10 cellular contexts compared by ENCODE assay signal in genomic region chr4:74543983-74544382, GRCh38.
DNase-seq lines count a peak whose midpoint lies in the region; ATAC-seq and TF ChIP-seq lines count a peak whose summit lies in the region.
"Had no signal": no experiment of that assay in that cellular context is flagged by ENCODE, and none has a peak within 500 bp of the region (broad histone marks: within the 10 kb centered on the region; RNA-seq: fewer than 3 reads in every experiment).

No MANE protein-coding gene starts in this region.

- H3K27me3 Mint-ChIP-seq in H9 (ENCODE audit: low read depth): no peaks in the 10 kb centered on the region
- H3K27me3 Mint-ChIP-seq in activated T-helper 1 cell treated with anti-CD3 and anti-CD28 coated beads, Interleukin-12 subunit alpha, Interleukin-12 subunit beta, Interleukin-2, Interleukin-4 antibody, amounts not matched to agents 30 ng/mL and 10 ng/mL and 1 ng/mL, durations not matched to agents 14 hours and 24 hours and 36 hours (ENCODE audit: insufficient read depth): no peaks in the 10 kb centered on the region
- H3K27me3 Mint-ChIP-seq: activated T-cell treated with anti-CD3 and anti-CD28 coated beads, Interleukin-2, amount 50 U/mL, for 24 hours; memory B cell had no signal

- H3K4me1 ChIP-seq in H9 (ENCODE audit: insufficient read depth, low read length): peaks cover 2% of the 10 kb centered on the region; the same call in 1 of the 2 replicates

- H2AFZ ChIP-seq in H9 (ENCODE audit: low read length): no peak overlapping the region

- H3K4me3 Mint-ChIP-seq in H9: no peak overlapping the region
- no peak overlapping the region for H3K4me3 Mint-ChIP-seq in activated T-helper 1 cell treated with anti-CD3 and anti-CD28 coated beads, Interleukin-12 subunit alpha, Interleukin-12 subunit beta, Interleukin-2, Interleukin-4 antibody, amounts not matched to agents 30 ng/mL and 10 ng/mL and 1 ng/mL, durations not matched to agents 14 hours and 24 hours and 36 hours
- H3K4me3 Mint-ChIP-seq: activated T-cell treated with anti-CD3 and anti-CD28 coated beads, Interleukin-2, amount 50 U/mL, for 24 hours had no signal

- no peak overlapping the region for H3K18ac ChIP-seq in H9 (ENCODE audit: insufficient read length, low read depth, low read length)

- H3K4me2 ChIP-seq in H9 (ENCODE audit: insufficient read depth, insufficient read length, low read length): no peak overlapping the region

- no peak overlapping the region for H3K14ac ChIP-seq in H9 (ENCODE audit: insufficient read depth, low read length)

- no peak overlapping the region for H4K91ac ChIP-seq in H9 (ENCODE audit: insufficient read length, low read depth, low read length)

- no peaks in the 10 kb centered on the region for H3K27me3 ChIP-seq in H9 (ENCODE audit: insufficient read depth, low read length)

- H3K4me1 Mint-ChIP-seq in H9: peaks cover 11 to 16% of the 10 kb centered on the region in 2 experiments
- no peaks in the 10 kb centered on the region for H3K4me1 Mint-ChIP-seq in activated T-helper 1 cell treated with anti-CD3 and anti-CD28 coated beads, Interleukin-12 subunit alpha, Interleukin-12 subunit beta, Interleukin-2, Interleukin-4 antibody, amounts not matched to agents 30 ng/mL and 10 ng/mL and 1 ng/mL, durations not matched to agents 14 hours and 24 hours and 36 hours (ENCODE audit: low read depth)

- intact Hi-C loops in posterior cingulate gyrus (cut with DNase I): no loop called here
- intact Hi-C loops in activated T-helper 1 cell treated with anti-CD3 and anti-CD28 coated beads, Interleukin-12 subunit alpha, Interleukin-12 subunit beta, Interleukin-2, Interleukin-4 antibody, amounts not matched to agents 30 ng/mL and 10 ng/mL and 1 ng/mL, durations not matched to agents 14 hours and 24 hours and 36 hours (cut with micrococcal nuclease): no loop called here

- H3K4ac ChIP-seq in H9 (ENCODE audit: low read depth, low read length): no peak overlapping the region

- H3K27ac Mint-ChIP-seq in H9: no peak overlapping the region; a peak in 1 of 7 replicates
- no peak overlapping the region for H3K27ac Mint-ChIP-seq in activated T-helper 1 cell treated with anti-CD3 and anti-CD28 coated beads, Interleukin-12 subunit alpha, Interleukin-12 subunit beta, Interleukin-2, Interleukin-4 antibody, amounts not matched to agents 30 ng/mL and 10 ng/mL and 1 ng/mL, durations not matched to agents 14 hours and 24 hours and 36 hours
- H3K27ac Mint-ChIP-seq: activated T-cell treated with anti-CD3 and anti-CD28 coated beads, Interleukin-2, amount 50 U/mL, for 24 hours; memory B cell had no signal

- no peak overlapping the region for H3K23ac ChIP-seq in H9 (ENCODE audit: insufficient read length, low read depth, low read length)

- no peak overlapping the region for H4K8ac ChIP-seq in H9 (replicated peaks; ENCODE audit: insufficient read length, low read depth, low read length)

- H3K4me3 ChIP-seq in fibroblast of the aortic adventitia (ENCODE audit: low read depth, low read length): no peak overlapping the region

- ATAC-seq in activated CD4-positive, CD25-positive, alpha-beta regulatory T cell treated with anti-CD3 and anti-CD28 coated beads, Interleukin-2, amount 50 U/mL, for 24 hours: no peak

- H3K9me3 ChIP-seq in H9 (ENCODE audit: control insufficient read depth, low read depth, low read length): no peaks in the 10 kb centered on the region

- no peak overlapping the region for H2AK5ac ChIP-seq in H9 (ENCODE audit: insufficient read length, low read length)

- no peaks in the 10 kb centered on the region for H3K23me2 ChIP-seq in H9 (ENCODE audit: insufficient read length, low read depth, low read length, poor library complexity, severe bottlenecking)

- no peak for DNase-seq in H9
- peak; percentile 79 for DNase-seq in amniotic epithelial cell (ENCODE audit: low read depth)
- peak; percentile 87 for DNase-seq in fibroblast of the aortic adventitia (ENCODE audit: low read depth)
- DNase-seq in T-helper 9 cell: no peak
- DNase-seq in posterior cingulate gyrus: no peak
- no peak for DNase-seq in activated T-helper 1 cell treated with anti-CD3 and anti-CD28 coated beads, Interleukin-12 subunit alpha, Interleukin-12 subunit beta, Interleukin-2, Interleukin-4 antibody, amounts not matched to agents 30 ng/mL and 10 ng/mL and 1 ng/mL, durations not matched to agents 14 hours and 24 hours and 36 hours (ENCODE audit: low spot score)
- DNase-seq: activated T-cell treated with anti-CD3 and anti-CD28 coated beads, Interleukin-2, amount 50 U/mL, for 24 hours; anterior cingulate cortex had no signal

- no peaks in the 10 kb centered on the region for H3K9me3 Mint-ChIP-seq in H9
- H3K9me3 Mint-ChIP-seq in activated T-helper 1 cell treated with anti-CD3 and anti-CD28 coated beads, Interleukin-12 subunit alpha, Interleukin-12 subunit beta, Interleukin-2, Interleukin-4 antibody, amounts not matched to agents 30 ng/mL and 10 ng/mL and 1 ng/mL, durations not matched to agents 14 hours and 24 hours and 36 hours: no peaks in the 10 kb centered on the region
- H3K9me3 Mint-ChIP-seq: activated T-cell treated with anti-CD3 and anti-CD28 coated beads, Interleukin-2, amount 50 U/mL, for 24 hours; memory B cell had no signal

- no peak overlapping the region for H2BK5ac ChIP-seq in H9 (ENCODE audit: insufficient read length, low read length)

- H4K20me1 ChIP-seq in H9 (ENCODE audit: control insufficient read depth, insufficient read depth, insufficient read length): no peaks in the 10 kb centered on the region

- H3K27ac ChIP-seq in H9 (ENCODE audit: insufficient read length, low read depth, low read length): no peak overlapping the region

- no peak overlapping the region for H2BK12ac ChIP-seq in H9 (ENCODE audit: insufficient read length, low read depth, low read length)

- no peak overlapping the region for H4K5ac ChIP-seq in H9 (ENCODE audit: insufficient read length, low read depth, low read length)

- no peak overlapping the region for H3T11ph ChIP-seq in H9 (ENCODE audit: low read length)

- no peaks in the 10 kb centered on the region for H3K36me3 Mint-ChIP-seq in H9 (ENCODE audit: insufficient read depth in 1 of 3, low read depth in 3 of 3)
- no peaks in the 10 kb centered on the region for H3K36me3 Mint-ChIP-seq in activated T-helper 1 cell treated with anti-CD3 and anti-CD28 coated beads, Interleukin-12 subunit alpha, Interleukin-12 subunit beta, Interleukin-2, Interleukin-4 antibody, amounts not matched to agents 30 ng/mL and 10 ng/mL and 1 ng/mL, durations not matched to agents 14 hours and 24 hours and 36 hours (ENCODE audit: low read depth)
- H3K36me3 Mint-ChIP-seq: memory B cell had no signal

- no peak overlapping the region for H2BK15ac ChIP-seq in H9 (ENCODE audit: low read depth, low read length)

- H3K9ac ChIP-seq in H9 (ENCODE audit: extremely low read depth, insufficient read length, low read length): no peak overlapping the region

- H3K79me1 ChIP-seq in H9 (ENCODE audit: insufficient read depth, low read depth, low read length, poor library complexity, severe bottlenecking): no peaks in the 10 kb centered on the region

- TF ChIP-seq CTCF in H9 (conservative IDR thresholded peaks at IDR 0.05) (no peak), fibroblast of the aortic adventitia (IDR thresholded peaks at IDR 0.05; ENCODE audit: insufficient read depth, low read length) (no peak)

- H3K79me2 ChIP-seq in H9 (ENCODE audit: insufficient read depth, low read length): no peaks in the 10 kb centered on the region

- H3K56ac ChIP-seq in H9 (ENCODE audit: insufficient read length, low read depth, low read length): no peak overlapping the region

- no CpG with 5 or more reads among the region's 2 CpGs for WGBS in H9 (ENCODE audit: extremely low coverage, insufficient read length, low lambda C conversion rate)

- no peak overlapping the region for H2BK120ac ChIP-seq in H9 (ENCODE audit: low read depth, low read length, poor library complexity, severe bottlenecking)

- H2BK20ac ChIP-seq in H9 (ENCODE audit: low read depth, low read length, poor library complexity, severe bottlenecking): peak overlapping the region; percentile 7

Comparison
In these comparisons a context has a peak if more than half of its experiments do, and no peak if none do; other contexts are left out.
1. DNase-seq: peak in amniotic epithelial cell (single experiment) and fibroblast of the aortic adventitia (single experiment); none in H9 (single experiment), T-helper 9 cell (single experiment), posterior cingulate gyrus (0 of 10) and activated T-helper 1 cell treated with anti-CD3 and anti-CD28 coated beads, Interleukin-12 subunit alpha, Interleukin-12 subunit beta, Interleukin-2, Interleukin-4 antibody, amounts not matched to agents 30 ng/mL and 10 ng/mL and 1 ng/mL, durations not matched to agents 14 hours and 24 hours and 36 hours (single experiment).